1 cellular context compared by ENCODE assay signal in genomic region chr1:157101196-157101595, GRCh38.
TF ChIP-seq lines count a peak whose summit lies in the region.

No MANE protein-coding gene starts in this region.

TF ChIP-seq in GM23338, 12 proteins besides CTCF, POLR2A, EP300 and RAD21 (continued from another document):
- no peak for TF ChIP-seq ZNF462 (CRISPR knock-in tag; IDR thresholded peaks at IDR 0.05)
